ENCODE assay signal across 7 cellular contexts in genomic region chr11:57131080-57131790, GRCh38. TPM values are rescaled to one million over a fixed set of nuclear protein-coding genes. Genes with fewer than 3 reads are reported as not detected.
DNase-seq lines count a peak whose midpoint lies in the region; ATAC-seq and TF ChIP-seq lines count a peak whose summit lies in the region.

No MANE protein-coding gene starts in this region.

- no peaks in the 10 kb centered on the region for H3K4me1 ChIP-seq in Peyer's patch
- H3K4me1 ChIP-seq in heart left ventricle = peaks cover 0 to 5% (median 0%) of the 10 kb centered on the region in 12 donors
- no peaks in the 10 kb centered on the region for H3K4me1 ChIP-seq in smooth muscle cell (ENCODE audit: low read depth)

- no peak for TF ChIP-seq POLR2A in Peyer's patch (IDR thresholded peaks at IDR 0.05)
- TF ChIP-seq POLR2A in heart left ventricle (IDR thresholded peaks at IDR 0.05) = no peak

- H3K27me3 ChIP-seq in H7 (ENCODE audit: control insufficient read depth, insufficient read depth, low read length) (no peaks in the 10 kb centered on the region), Peyer's patch (no peaks in the 10 kb centered on the region), heart left ventricle (peaks cover 0 to 3% (median 0%) of the 10 kb centered on the region in 9 donors), smooth muscle cell (ENCODE audit: low read depth) (no peaks in the 10 kb centered on the region)

- H3K9me3 ChIP-seq in Peyer's patch (no peaks in the 10 kb centered on the region), heart left ventricle (no peaks in the 10 kb centered on the region), smooth muscle cell (replicated peaks; ENCODE audit: low read depth) (no peaks in the 10 kb centered on the region)

- H3F3A ChIP-seq in smooth muscle cell (ENCODE audit: low read depth) = no peaks in the 10 kb centered on the region

- ATAC-seq in heart left ventricle (peak in 3 of 4 donors; percentile 69 to 73 (median 72)), GM19328 (IDR thresholded peaks at IDR 0.05; ENCODE audit: unreplicated experiment) (no peak)

- DNase-seq in H7 = peak; percentile 47
- DNase-seq in Peyer's patch = no peak
- DNase-seq in heart left ventricle = peak in 3 of 5 donors; percentile 29 to 35 (median 33)
- no peak for DNase-seq in smooth muscle cell (lab: John Stamatoyannopoulos, UW; ENCODE audit: unreplicated experiment)
- DNase-seq in OCI-M2 (lab: John Stamatoyannopoulos, UW; ENCODE audit: unreplicated experiment) = no peak
- DNase-seq in SIG-M5 treated with dmso at 0.1 percent for 504 hours (lab: John Stamatoyannopoulos, UW; ENCODE audit: unreplicated experiment) = no peak

- H2AFZ ChIP-seq in smooth muscle cell (ENCODE audit: low read depth) = no peak overlapping the region

- no peak overlapping the region for H3K4me2 ChIP-seq in smooth muscle cell

- H3K4me3 ChIP-seq in H7 (ENCODE audit: insufficient read depth, low read depth, low read length) (no peak overlapping the region), Peyer's patch (no peak overlapping the region), heart left ventricle (no peak overlapping the region), smooth muscle cell (no peak overlapping the region)

- no peak overlapping the region for H3K9ac ChIP-seq in smooth muscle cell (ENCODE audit: low read depth)

- TF ChIP-seq CTCF in Peyer's patch (IDR thresholded peaks at IDR 0.05) (peak in 4 of 6 experiments; percentile 5 to 51 (median 48)), heart left ventricle (IDR thresholded peaks at IDR 0.05) (peak; percentile 30 to 75 (median 64)), smooth muscle cell (IDR thresholded peaks at IDR 0.05; ENCODE audit: borderline replicate concordance, insufficient read depth, poor library complexity, severe bottlenecking) (peak; percentile 64)

- H3K36me3 ChIP-seq in H7 (replicated peaks; ENCODE audit: control insufficient read depth, insufficient read depth, low read length) (no peaks in the 10 kb centered on the region), Peyer's patch (no peaks in the 10 kb centered on the region), heart left ventricle (no peaks in the 10 kb centered on the region), smooth muscle cell (ENCODE audit: low read depth) (no peaks in the 10 kb centered on the region)

- H4K20me1 ChIP-seq in smooth muscle cell (ENCODE audit: low read depth) = no peaks in the 10 kb centered on the region

- H3K79me2 ChIP-seq in smooth muscle cell (ENCODE audit: low read depth) = no peaks in the 10 kb centered on the region

- no peak overlapping the region for H3K27ac ChIP-seq in Peyer's patch
- no peak overlapping the region for H3K27ac ChIP-seq in heart left ventricle
- H3K27ac ChIP-seq in smooth muscle cell (ENCODE audit: low read depth) = no peak overlapping the region

- WGBS in heart left ventricle, 4 donors = 71 to 79% (median 77%) methylated on average over 8 of the region's 8 CpGs
- 78% methylated on average over 8 of the region's 8 CpGs for WGBS in smooth muscle cell (ENCODE audit: low lambda C conversion rate)

- intact Hi-C loops in heart left ventricle (cut with DNase I) = loop anchor here (1.0 to 10.0 kb wide), 6 partner anchors 64 to 289 kb away; no protein-coding TSS in a partner anchor

RNA-seq across cellular contexts. Expression of gene LRRC55, which starts 50.5 kb away (rescaled TPM):
- total RNA-seq in H7 (2014; rRNA removed; shearing (Covaris generic)) = 0.04 and 0.10 TPM in 2 replicates
- under 1 TPM in 1 of 4 donors, not detected in 3; 0.13 TPM for total RNA-seq in Peyer's patch
- 1 to 10 TPM in 1 of 9 donors, under 1 TPM in 5, not detected in 3; 0.07 to 1.1 (median 0.35) TPM for total RNA-seq in heart left ventricle
- under 1 TPM; 0.08 to 0.14 TPM for polyA plus RNA-seq in heart left ventricle
- total RNA-seq in smooth muscle cell = 0.18 TPM in 1 of 2 replicates, not detected in the other
- polyA plus RNA-seq in smooth muscle cell = 0.04 and 0.10 TPM in 2 replicates

Comparison
In these comparisons a context has a peak if more than half of its experiments do, and no peak if none do; other contexts are left out.
1. DNase-seq: peak in H7 (single experiment) and heart left ventricle (3 of 5); none in Peyer's patch (0 of 3), smooth muscle cell (single experiment), OCI-M2 (single experiment) and SIG-M5 treated with dmso at 0.1 percent for 504 hours (single experiment).
2. Peak in every context shown above with its lines, with median percentiles within 50 percentile points of each other: CTCF ChIP-seq.